ENCODE assay signal across 1 cellular context in genomic region chr19:34254552-34255432, GRCh38.
TF ChIP-seq lines count a peak whose summit lies in the region.

Gene GARRE1, plus strand, starts transcription at chr19:34254554. Its CDS starts 45,920 bp downstream, at chr19:34300474.

TF ChIP-seq in HCT116, 20 proteins besides CTCF, POLR2A, EP300 and RAD21 (continued from another document):
- TF ChIP-seq ZBTB33 (IDR thresholded peaks at IDR 0.05; ENCODE audit: extremely low read depth, insufficient replicate concordance, low read length) = no peak
- TF ChIP-seq SIN3A (IDR thresholded peaks at IDR 0.05; ENCODE audit: low read depth) = no peak
- no peak for TF ChIP-seq ELF1 (IDR thresholded peaks at IDR 0.05; ENCODE audit: borderline replicate concordance, low read depth)
